In genomic region chr9:120110520-120110919, GRCh38 we compare ENCODE assay signal across 21 cellular contexts.
A peak's percentile ranks its signal among the peaks of the same experiment; 100 is the strongest.
DNase-seq lines count a peak whose midpoint lies in the region; ATAC-seq and TF ChIP-seq lines count a peak whose summit lies in the region.
"Had no signal": no experiment of that assay in that cellular context is flagged by ENCODE, and none has a peak within 500 bp of the region (broad histone marks: within the 10 kb centered on the region; RNA-seq: fewer than 3 reads in every experiment).

No MANE protein-coding gene starts in this region.

- H3K4me1 ChIP-seq in spleen (no peaks in the 10 kb centered on the region), ascending aorta (no peaks in the 10 kb centered on the region)
- H3K4me1 ChIP-seq: A549, BE2C had no signal

- ATAC-seq in left ventricle myocardium superior: no peak
- ATAC-seq: A549 had no signal

- DNase-seq in NCI-H2081 (lab: John Stamatoyannopoulos, UW): peak; percentile 51 to 67
- no peak for DNase-seq in NCI-H2081 treated with DMSO at 0.1 percent for 48 hours (lab: John Stamatoyannopoulos, UW)
- DNase-seq in G401 (ENCODE audit: low spot score): peak; percentile 8
- peak; percentile 27 for DNase-seq in NCI-H446 treated with DMSO at 0.1 percent for 48 hours (lab: John Stamatoyannopoulos, UW)
- DNase-seq in coronary artery (ENCODE audit: low spot score): peak; percentile 19
- no peak for DNase-seq in left ventricle myocardium superior
- DNase-seq in spleen: no peak
- no peak for DNase-seq in ascending aorta (ENCODE audit: low spot score in 2 of 2)
- DNase-seq: BE2C; CD4-positive, CD25-positive, alpha-beta regulatory T cell; EL; Karpas-422; MV-4-11; NCI-H146; NCI-H524 treated with DMSO at 0.1 percent for 48 hours; PC-9; RPMI8226; SHP77 treated with DMSO at 0.1 percent for 48 hours; T-helper 2 cell had no signal

- in situ Hi-C loops in G401 (cut with HindIII; ENCODE audit: low sequenced_read_pairs): no loop called here

- TF ChIP-seq CTCF in coronary artery (IDR thresholded peaks at IDR 0.05) (no peak), spleen (IDR thresholded peaks at IDR 0.05 in 8 of 11, conservative IDR thresholded peaks at IDR 0.05 in 3 of 11) (no peak), ascending aorta (IDR thresholded peaks at IDR 0.05) (no peak)

- H3K36me3 ChIP-seq in spleen (no peaks in the 10 kb centered on the region), ascending aorta (no peaks in the 10 kb centered on the region)
- H3K36me3 ChIP-seq: BE2C had no signal

- intact Hi-C loops in left ventricle myocardium superior (cut with micrococcal nuclease): no loop called here
- intact Hi-C loops in spleen (cut with DNase I; ENCODE audit: low total_unique reads): no loop called here
- intact Hi-C loops in ascending aorta (cut with DNase I): no loop called here

- no peak overlapping the region for H3K27ac ChIP-seq in coronary artery
- no peak overlapping the region for H3K27ac ChIP-seq in spleen
- no peak overlapping the region for H3K27ac ChIP-seq in ascending aorta
- H3K27ac ChIP-seq: A549, PC-9, SK-N-MC had no signal

- H3K9me3 ChIP-seq in spleen (no peaks in the 10 kb centered on the region), ascending aorta (no peaks in the 10 kb centered on the region)
- H3K9me3 ChIP-seq: A549, BE2C had no signal

- H3K4me3 ChIP-seq in coronary artery: no peak overlapping the region
- H3K4me3 ChIP-seq in spleen: no peak overlapping the region
- no peak overlapping the region for H3K4me3 ChIP-seq in ascending aorta
- H3K4me3 ChIP-seq: A549, PC-9, SK-N-MC had no signal

- H3K27me3 ChIP-seq in spleen (replicated peaks in 1 of 7) (no peaks in the 10 kb centered on the region), ascending aorta (no peaks in the 10 kb centered on the region)
- H3K27me3 ChIP-seq: BE2C had no signal

- 50 to 89% (median 84%) methylated on average over 1 of the region's 1 CpG for WGBS in spleen, 5 donors

- no peak for TF ChIP-seq POLR2A in spleen (IDR thresholded peaks at IDR 0.05)

Comparison
In these comparisons a context has a peak if more than half of its experiments do, and no peak if none do; other contexts are left out.
1. DNase-seq: peak in NCI-H2081 (2 of 2), G401 (single experiment), NCI-H446 treated with DMSO at 0.1 percent for 48 hours (single experiment) and coronary artery (single experiment); none in NCI-H2081 treated with DMSO at 0.1 percent for 48 hours (single experiment), left ventricle myocardium superior (single experiment), spleen (single experiment) and ascending aorta (0 of 2).